ENCODE assay signal across 1 cellular context in genomic region chr19:4538601-4538954, GRCh38.
TF ChIP-seq lines count a peak whose summit lies in the region.

No MANE protein-coding gene starts in this region.

TF ChIP-seq in K562, 482 proteins besides CTCF, POLR2A, EP300 and RAD21:
- no peak for TF ChIP-seq NONO (IDR thresholded peaks at IDR 0.05; ENCODE audit: low read depth in 2 of 2, low read length in 1 of 2)
- TF ChIP-seq TBL1XR1 (IDR thresholded peaks at IDR 0.05; ENCODE audit: low read length in 2 of 2), result no peak
- no peak for TF ChIP-seq PREB (CRISPR knock-in tag; IDR thresholded peaks at IDR 0.05)
- TF ChIP-seq HEY1 (CRISPR knock-in tag; IDR thresholded peaks at IDR 0.05; ENCODE audit: borderline replicate concordance), result no peak
- TF ChIP-seq GATAD2A (IDR thresholded peaks at IDR 0.05), result no peak
TF ChIP-seq in K562: peak in this region for 0.
